23 cellular contexts compared by ENCODE assay signal in genomic region chr15:75622505-75622904, GRCh38. TPM values are rescaled to one million over a fixed set of nuclear protein-coding genes. Genes with fewer than 3 reads are reported as not detected.
A peak's percentile ranks its signal among the peaks of the same experiment; 100 is the strongest.
DNase-seq lines count a peak whose midpoint lies in the region; TF ChIP-seq lines count a peak whose summit lies in the region.
"Had no signal": no experiment of that assay in that cellular context is flagged by ENCODE, and none has a peak within 500 bp of the region (broad histone marks: within the 10 kb centered on the region; RNA-seq: fewer than 3 reads in every experiment).

No MANE protein-coding gene starts in this region.

- peaks cover 10% of the 10 kb centered on the region for H3K4me1 ChIP-seq in thymus (ENCODE audit: control insufficient read depth, insufficient read depth, low read length)

- no peaks in the 10 kb centered on the region for H3K9me3 Mint-ChIP-seq in activated naive CD4-positive, alpha-beta T cell treated with anti-CD3 and anti-CD28 coated beads, Interleukin-2, amount 10 ng/mL, durations not matched to agents 7 days and 5 days
- H3K9me3 Mint-ChIP-seq in chondrocyte (ENCODE audit: low read depth): no peaks in the 10 kb centered on the region
- H3K9me3 Mint-ChIP-seq: effector memory CD8-positive, alpha-beta T cell had no signal

- H3F3A ChIP-seq in SU-DHL-6 (ENCODE audit: insufficient read depth): peaks cover 19% of the 10 kb centered on the region; the same call in 1 of the 2 replicates

- no peak overlapping the region for H3K4me3 Mint-ChIP-seq in activated naive CD4-positive, alpha-beta T cell treated with anti-CD3 and anti-CD28 coated beads, Interleukin-2, amount 10 ng/mL, durations not matched to agents 7 days and 5 days
- H3K4me3 Mint-ChIP-seq in chondrocyte (ENCODE audit: unreplicated experiment): no peak overlapping the region
- H3K4me3 Mint-ChIP-seq: effector memory CD8-positive, alpha-beta T cell had no signal

- no peaks in the 10 kb centered on the region for H3K79me2 ChIP-seq in SU-DHL-6 (ENCODE audit: insufficient read depth, low read length)

- no peak overlapping the region for H3K4me3 ChIP-seq in SU-DHL-6 (ENCODE audit: insufficient read depth, low read length, poor library complexity, severe bottlenecking)
- H3K4me3 ChIP-seq in thymus (ENCODE audit: low read length): no peak overlapping the region
- H3K4me3 ChIP-seq: K562, left ventricle myocardium inferior, ovary, vagina had no signal

- H2AFZ ChIP-seq in SU-DHL-6 (ENCODE audit: low read depth, low read length, severe bottlenecking): no peak overlapping the region

- H3K27ac Mint-ChIP-seq in activated naive CD4-positive, alpha-beta T cell treated with anti-CD3 and anti-CD28 coated beads, Interleukin-2, amount 10 ng/mL, durations not matched to agents 7 days and 5 days: peak overlapping the region; percentile 78
- peak overlapping the region; percentile 86 for H3K27ac Mint-ChIP-seq in chondrocyte (ENCODE audit: unreplicated experiment)

- H3K9me3 ChIP-seq in SU-DHL-6 (ENCODE audit: insufficient read depth, low read length) (no peaks in the 10 kb centered on the region), thymus (ENCODE audit: control insufficient read depth) (no peaks in the 10 kb centered on the region)
- H3K9me3 ChIP-seq: left ventricle myocardium inferior, ovary, vagina had no signal

- H3K27me3 Mint-ChIP-seq in activated naive CD4-positive, alpha-beta T cell treated with anti-CD3 and anti-CD28 coated beads, Interleukin-2, amount 10 ng/mL, durations not matched to agents 7 days and 5 days: no peaks in the 10 kb centered on the region
- no peaks in the 10 kb centered on the region for H3K27me3 Mint-ChIP-seq in chondrocyte (ENCODE audit: low read depth)
- H3K27me3 Mint-ChIP-seq: effector memory CD8-positive, alpha-beta T cell had no signal

- peaks cover 11% of the 10 kb centered on the region; the same call in 1 of the 2 replicates for H3K36me3 ChIP-seq in SU-DHL-6 (ENCODE audit: low read length)
- peaks cover 14% of the 10 kb centered on the region for H3K36me3 ChIP-seq in thymus (ENCODE audit: control insufficient read depth, insufficient read depth)
- H3K36me3 ChIP-seq: ovary had no signal

- no peak overlapping the region for H3K4me2 ChIP-seq in SU-DHL-6 (ENCODE audit: low read depth, low read length, poor library complexity, severe bottlenecking)

- H3K9me2 ChIP-seq in SU-DHL-6 (replicated peaks; ENCODE audit: insufficient read depth, low read length): no peaks in the 10 kb centered on the region

- no peak for DNase-seq in activated naive CD4-positive, alpha-beta T cell treated with anti-CD3 and anti-CD28 coated beads, Interleukin-2, amount 10 ng/mL, durations not matched to agents 7 days and 5 days
- DNase-seq in activated naive CD4-positive, alpha-beta T cell treated with anti-CD3 and anti-CD28 coated beads, Interleukin-2, amount 50 U/mL, for 16 hours: no peak
- DNase-seq in chondrocyte (ENCODE audit: low spot score) (no peak), Kasumi-1 (lab: John Stamatoyannopoulos, UW) (no peak), SW480 (ENCODE audit: low spot score) (no peak)
- no peak for DNase-seq in stimulated activated CD4-positive, alpha-beta T cell treated with anti-CD3 and anti-CD28 coated beads, Interleukin-15, amount 100 ng/mL, for 24 hours
- DNase-seq: activated CD4-positive, CD25-positive, alpha-beta regulatory T cell treated with anti-CD3 and anti-CD28 coated beads, Interleukin-2, amount 50 U/mL, for 72 hours; aorta; cerebellar nuclear complex; effector memory CD8-positive, alpha-beta T cell; EL; left ventricle myocardium inferior; NCI-H1048; NCI-H2081; NCI-H526; ovary; SHP77 treated with DMSO at 0.1 percent for 48 hours; stimulated activated CD4-positive, alpha-beta T cell treated with anti-CD3 and anti-CD28 coated beads, Interleukin-2, amount 100 ng/mL, for 48 hours; T-helper 9 cell had no signal

- peaks cover 55% of the 10 kb centered on the region for H3K4me1 Mint-ChIP-seq in activated naive CD4-positive, alpha-beta T cell treated with anti-CD3 and anti-CD28 coated beads, Interleukin-2, amount 10 ng/mL, durations not matched to agents 7 days and 5 days
- H3K4me1 Mint-ChIP-seq in chondrocyte (ENCODE audit: low read depth): peaks cover 40% of the 10 kb centered on the region

- TF ChIP-seq CTCF in SU-DHL-6 (IDR thresholded peaks at IDR 0.05; ENCODE audit: insufficient read depth, low read length, poor library complexity, severe bottlenecking) (no peak), chondrocyte (IDR thresholded peaks at IDR 0.05) (no peak)

- H3K27me3 ChIP-seq in SU-DHL-6 (ENCODE audit: low read length) (no peaks in the 10 kb centered on the region), thymus (ENCODE audit: control insufficient read depth, insufficient read depth) (no peaks in the 10 kb centered on the region)
- H3K27me3 ChIP-seq: ovary, vagina had no signal

- CTCF ChIA-PET in activated naive CD4-positive, alpha-beta T cell treated with anti-CD3 and anti-CD28 coated beads, Interleukin-2, amount 10 ng/mL, durations not matched to agents 7 days and 5 days (lab: Charles Lee): no interaction called here

- no peaks in the 10 kb centered on the region for H4K20me1 ChIP-seq in SU-DHL-6 (ENCODE audit: low read depth, low read length)

- H3K9ac ChIP-seq in SU-DHL-6 (ENCODE audit: low read length): no peak overlapping the region

- WGBS in thymus: 56% methylated on average over 2 of the region's 2 CpGs

- H3K36me3 Mint-ChIP-seq in activated naive CD4-positive, alpha-beta T cell treated with anti-CD3 and anti-CD28 coated beads, Interleukin-2, amount 10 ng/mL, durations not matched to agents 7 days and 5 days: peaks cover 29% of the 10 kb centered on the region
- H3K36me3 Mint-ChIP-seq in chondrocyte (ENCODE audit: low read depth): peaks cover 1% of the 10 kb centered on the region

- H3K27ac ChIP-seq in SU-DHL-6 (ENCODE audit: low read depth, low read length) (0 out of 2 replicates have a peak overlapping the region, but pooled peaks have one; percentile 1), thymus (ENCODE audit: low read depth) (peak overlapping the region; percentile 31)
- H3K27ac ChIP-seq: left ventricle myocardium inferior had no signal

RNA-seq across cellular contexts. Expression of gene SNUPN, which starts 3.0 kb away (rescaled TPM):
- 18.6 to 22.7 TPM (median 21.7 TPM) in 3 replicates for total RNA-seq in chondrocyte
- polyA plus RNA-seq in thymus: 22.2 TPM

RNA-seq across cellular contexts. Expression of gene IMP3, which starts 17.5 kb away (rescaled TPM):
- 28.7 to 30.0 TPM (median 29.0 TPM) in 3 replicates for total RNA-seq in chondrocyte
- polyA plus RNA-seq in thymus: 97.3 TPM

RNA-seq across cellular contexts. Expression of gene SNX33, which starts 25.2 kb away (rescaled TPM):
- 21.6 to 31.2 TPM (median 30.2 TPM) in 3 replicates for total RNA-seq in chondrocyte
- 11.3 TPM for polyA plus RNA-seq in thymus

RNA-seq across cellular contexts. Expression of gene PTPN9, which starts 43.4 kb away (rescaled TPM):
- total RNA-seq in chondrocyte: 33.2 to 36.8 TPM (median 33.6 TPM) in 3 replicates
- 12.3 TPM for polyA plus RNA-seq in thymus
